In genomic region chr4:107843394-107843793, GRCh38 we compare ENCODE assay signal across 16 cellular contexts.
"Had no signal": no experiment of that assay in that cellular context is flagged by ENCODE, and none has a peak within 500 bp of the region (broad histone marks: within the 10 kb centered on the region; RNA-seq: fewer than 3 reads in every experiment).

No MANE protein-coding gene starts in this region.

- FAIRE-seq: astrocyte, colon had no signal

- H3K27ac ChIP-seq: cardiac muscle cell, esophagus squamous epithelium, skin epidermis, stomach, thoracic aorta, uterus had no signal

- H3K27me3 ChIP-seq: cardiac muscle cell, esophagus squamous epithelium, stomach, uterus had no signal

- ATAC-seq: activated CD4-positive, alpha-beta T cell treated with anti-CD3 and anti-CD28 coated beads for 36 hours; activated naive CD8-positive, alpha-beta T cell treated with anti-CD3 and anti-CD28 coated beads, Interleukin-2, amount 50 U/mL, for 24 hours; natural killer cell had no signal

- DNase-seq: activated CD4-positive, alpha-beta memory T cell treated with anti-CD3 and anti-CD28 coated beads, Interleukin-2, amount 10 ng/mL, durations not matched to agents 7 days and 5 days; activated CD4-positive, alpha-beta T cell treated with anti-CD3 and anti-CD28 coated beads for 36 hours; activated naive CD8-positive, alpha-beta T cell treated with anti-CD3 and anti-CD28 coated beads, Interleukin-2, amount 50 U/mL, for 24 hours; activated T-cell treated with anti-CD3 and anti-CD28 coated beads, Interleukin-2, amount 50 U/mL, for 48 hours; esophagus squamous epithelium; foreskin fibroblast; natural killer cell; posterior cingulate gyrus; stomach; T-helper 9 cell; uterus had no signal

- H3K9me3 ChIP-seq: esophagus squamous epithelium, stomach, thoracic aorta, uterus had no signal

- H3K36me3 ChIP-seq: cardiac muscle cell, esophagus squamous epithelium, stomach, thoracic aorta, uterus had no signal

- H3K4me3 ChIP-seq: cardiac muscle cell, esophagus squamous epithelium, skin epidermis, stomach, thoracic aorta, uterus had no signal

- H3K4me1 ChIP-seq: uterus had no signal
